ENCODE assay signal across 1 cellular context in the genomic region with DNA sequence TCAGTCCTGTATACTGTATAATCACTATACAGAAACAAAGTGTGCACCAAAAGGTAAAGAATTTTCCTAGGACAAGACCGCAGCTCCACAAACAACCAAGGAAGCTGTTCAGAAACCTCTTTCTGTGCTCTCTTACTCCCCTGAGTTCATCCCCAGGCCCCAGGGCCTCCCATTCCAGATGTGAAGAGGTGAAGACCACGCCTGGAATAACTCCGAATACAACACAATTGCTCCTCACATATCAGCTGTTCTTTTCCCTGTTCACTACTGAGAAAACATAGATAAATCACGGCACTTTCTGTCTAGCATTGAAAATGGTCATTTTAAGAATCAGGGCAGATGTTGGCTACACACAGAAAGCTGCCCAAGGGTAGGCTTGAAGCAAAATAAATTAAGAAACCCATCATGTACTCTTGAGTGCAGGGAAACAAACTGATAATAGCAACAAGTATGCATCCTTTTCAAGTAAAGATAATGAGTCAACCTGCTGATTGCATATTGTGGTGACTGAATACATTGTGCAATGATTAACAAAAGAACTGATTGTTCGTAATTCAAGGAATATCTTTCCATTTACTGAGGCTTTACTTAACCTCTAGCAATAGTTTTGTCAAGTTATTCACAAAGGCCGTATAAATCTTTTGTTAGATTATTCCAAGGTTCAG.
TF ChIP-seq lines count a peak whose summit lies in the region.

No MANE protein-coding gene starts in this region.

TF ChIP-seq in K562, 482 proteins besides CTCF, POLR2A, EP300 and RAD21 (continued from another document):
- no peak for TF ChIP-seq ZNF592 (IDR thresholded peaks at IDR 0.05)
- TF ChIP-seq CEBPB (tag; IDR thresholded peaks at IDR 0.05) = peak; percentile 43
- no peak for TF ChIP-seq ARHGAP35 (IDR thresholded peaks at IDR 0.05; ENCODE audit: partially characterized antibody)
- no peak for TF ChIP-seq ETV1 (tag; conservative IDR thresholded peaks at IDR 0.05; ENCODE audit: low read depth)
